In genomic region chr10:30106987-30107386, GRCh38 we compare ENCODE assay signal across 1 cellular context.
TF ChIP-seq lines count a peak whose summit lies in the region.

No MANE protein-coding gene starts in this region.

TF ChIP-seq in K562, 482 proteins besides CTCF, POLR2A, EP300 and RAD21 (continued from another document and continues in another):
- TF ChIP-seq, protein P1, sequence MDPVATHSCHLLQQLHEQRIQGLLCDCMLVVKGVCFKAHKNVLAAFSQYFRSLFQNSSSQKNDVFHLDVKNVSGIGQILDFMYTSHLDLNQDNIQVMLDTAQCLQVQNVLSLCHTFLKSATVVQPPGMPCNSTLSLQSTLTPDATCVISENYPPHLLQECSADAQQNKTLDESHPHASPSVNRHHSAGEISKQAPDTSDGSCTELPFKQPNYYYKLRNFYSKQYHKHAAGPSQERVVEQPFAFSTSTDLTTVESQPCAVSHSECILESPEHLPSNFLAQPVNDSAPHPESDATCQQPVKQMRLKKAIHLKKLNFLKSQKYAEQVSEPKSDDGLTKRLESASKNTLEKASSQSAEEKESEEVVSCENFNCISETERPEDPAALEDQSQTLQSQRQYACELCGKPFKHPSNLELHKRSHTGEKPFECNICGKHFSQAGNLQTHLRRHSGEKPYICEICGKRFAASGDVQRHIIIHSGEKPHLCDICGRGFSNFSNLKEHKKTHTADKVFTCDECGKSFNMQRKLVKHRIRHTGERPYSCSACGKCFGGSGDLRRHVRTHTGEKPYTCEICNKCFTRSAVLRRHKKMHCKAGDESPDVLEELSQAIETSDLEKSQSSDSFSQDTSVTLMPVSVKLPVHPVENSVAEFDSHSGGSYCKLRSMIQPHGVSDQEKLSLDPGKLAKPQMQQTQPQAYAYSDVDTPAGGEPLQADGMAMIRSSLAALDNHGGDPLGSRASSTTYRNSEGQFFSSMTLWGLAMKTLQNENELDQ (CRISPR knock-in tag; IDR thresholded peaks at IDR 0.05; ENCODE audit: borderline replicate concordance), result no peak
- TF ChIP-seq, protein P2, sequence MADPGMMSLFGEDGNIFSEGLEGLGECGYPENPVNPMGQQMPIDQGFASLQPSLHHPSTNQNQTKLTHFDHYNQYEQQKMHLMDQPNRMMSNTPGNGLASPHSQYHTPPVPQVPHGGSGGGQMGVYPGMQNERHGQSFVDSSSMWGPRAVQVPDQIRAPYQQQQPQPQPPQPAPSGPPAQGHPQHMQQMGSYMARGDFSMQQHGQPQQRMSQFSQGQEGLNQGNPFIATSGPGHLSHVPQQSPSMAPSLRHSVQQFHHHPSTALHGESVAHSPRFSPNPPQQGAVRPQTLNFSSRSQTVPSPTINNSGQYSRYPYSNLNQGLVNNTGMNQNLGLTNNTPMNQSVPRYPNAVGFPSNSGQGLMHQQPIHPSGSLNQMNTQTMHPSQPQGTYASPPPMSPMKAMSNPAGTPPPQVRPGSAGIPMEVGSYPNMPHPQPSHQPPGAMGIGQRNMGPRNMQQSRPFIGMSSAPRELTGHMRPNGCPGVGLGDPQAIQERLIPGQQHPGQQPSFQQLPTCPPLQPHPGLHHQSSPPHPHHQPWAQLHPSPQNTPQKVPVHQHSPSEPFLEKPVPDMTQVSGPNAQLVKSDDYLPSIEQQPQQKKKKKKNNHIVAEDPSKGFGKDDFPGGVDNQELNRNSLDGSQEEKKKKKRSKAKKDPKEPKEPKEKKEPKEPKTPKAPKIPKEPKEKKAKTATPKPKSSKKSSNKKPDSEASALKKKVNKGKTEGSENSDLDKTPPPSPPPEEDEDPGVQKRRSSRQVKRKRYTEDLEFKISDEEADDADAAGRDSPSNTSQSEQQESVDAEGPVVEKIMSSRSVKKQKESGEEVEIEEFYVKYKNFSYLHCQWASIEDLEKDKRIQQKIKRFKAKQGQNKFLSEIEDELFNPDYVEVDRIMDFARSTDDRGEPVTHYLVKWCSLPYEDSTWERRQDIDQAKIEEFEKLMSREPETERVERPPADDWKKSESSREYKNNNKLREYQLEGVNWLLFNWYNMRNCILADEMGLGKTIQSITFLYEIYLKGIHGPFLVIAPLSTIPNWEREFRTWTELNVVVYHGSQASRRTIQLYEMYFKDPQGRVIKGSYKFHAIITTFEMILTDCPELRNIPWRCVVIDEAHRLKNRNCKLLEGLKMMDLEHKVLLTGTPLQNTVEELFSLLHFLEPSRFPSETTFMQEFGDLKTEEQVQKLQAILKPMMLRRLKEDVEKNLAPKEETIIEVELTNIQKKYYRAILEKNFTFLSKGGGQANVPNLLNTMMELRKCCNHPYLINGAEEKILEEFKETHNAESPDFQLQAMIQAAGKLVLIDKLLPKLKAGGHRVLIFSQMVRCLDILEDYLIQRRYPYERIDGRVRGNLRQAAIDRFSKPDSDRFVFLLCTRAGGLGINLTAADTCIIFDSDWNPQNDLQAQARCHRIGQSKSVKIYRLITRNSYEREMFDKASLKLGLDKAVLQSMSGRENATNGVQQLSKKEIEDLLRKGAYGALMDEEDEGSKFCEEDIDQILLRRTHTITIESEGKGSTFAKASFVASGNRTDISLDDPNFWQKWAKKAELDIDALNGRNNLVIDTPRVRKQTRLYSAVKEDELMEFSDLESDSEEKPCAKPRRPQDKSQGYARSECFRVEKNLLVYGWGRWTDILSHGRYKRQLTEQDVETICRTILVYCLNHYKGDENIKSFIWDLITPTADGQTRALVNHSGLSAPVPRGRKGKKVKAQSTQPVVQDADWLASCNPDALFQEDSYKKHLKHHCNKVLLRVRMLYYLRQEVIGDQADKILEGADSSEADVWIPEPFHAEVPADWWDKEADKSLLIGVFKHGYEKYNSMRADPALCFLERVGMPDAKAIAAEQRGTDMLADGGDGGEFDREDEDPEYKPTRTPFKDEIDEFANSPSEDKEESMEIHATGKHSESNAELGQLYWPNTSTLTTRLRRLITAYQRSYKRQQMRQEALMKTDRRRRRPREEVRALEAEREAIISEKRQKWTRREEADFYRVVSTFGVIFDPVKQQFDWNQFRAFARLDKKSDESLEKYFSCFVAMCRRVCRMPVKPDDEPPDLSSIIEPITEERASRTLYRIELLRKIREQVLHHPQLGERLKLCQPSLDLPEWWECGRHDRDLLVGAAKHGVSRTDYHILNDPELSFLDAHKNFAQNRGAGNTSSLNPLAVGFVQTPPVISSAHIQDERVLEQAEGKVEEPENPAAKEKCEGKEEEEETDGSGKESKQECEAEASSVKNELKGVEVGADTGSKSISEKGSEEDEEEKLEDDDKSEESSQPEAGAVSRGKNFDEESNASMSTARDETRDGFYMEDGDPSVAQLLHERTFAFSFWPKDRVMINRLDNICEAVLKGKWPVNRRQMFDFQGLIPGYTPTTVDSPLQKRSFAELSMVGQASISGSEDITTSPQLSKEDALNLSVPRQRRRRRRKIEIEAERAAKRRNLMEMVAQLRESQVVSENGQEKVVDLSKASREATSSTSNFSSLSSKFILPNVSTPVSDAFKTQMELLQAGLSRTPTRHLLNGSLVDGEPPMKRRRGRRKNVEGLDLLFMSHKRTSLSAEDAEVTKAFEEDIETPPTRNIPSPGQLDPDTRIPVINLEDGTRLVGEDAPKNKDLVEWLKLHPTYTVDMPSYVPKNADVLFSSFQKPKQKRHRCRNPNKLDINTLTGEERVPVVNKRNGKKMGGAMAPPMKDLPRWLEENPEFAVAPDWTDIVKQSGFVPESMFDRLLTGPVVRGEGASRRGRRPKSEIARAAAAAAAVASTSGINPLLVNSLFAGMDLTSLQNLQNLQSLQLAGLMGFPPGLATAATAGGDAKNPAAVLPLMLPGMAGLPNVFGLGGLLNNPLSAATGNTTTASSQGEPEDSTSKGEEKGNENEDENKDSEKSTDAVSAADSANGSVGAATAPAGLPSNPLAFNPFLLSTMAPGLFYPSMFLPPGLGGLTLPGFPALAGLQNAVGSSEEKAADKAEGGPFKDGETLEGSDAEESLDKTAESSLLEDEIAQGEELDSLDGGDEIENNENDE (IDR thresholded peaks at IDR 0.05; ENCODE audit: low read depth, low read length), result no peak
- TF ChIP-seq MAFF (IDR thresholded peaks at IDR 0.05; ENCODE audit: low read length), result no peak
- TF ChIP-seq CREB1 (IDR thresholded peaks at IDR 0.05), result no peak
- TF ChIP-seq CREB1 (CRISPR knock-in tag; IDR thresholded peaks at IDR 0.05), result no peak
- TF ChIP-seq ZNF592 (IDR thresholded peaks at IDR 0.05), result no peak
- TF ChIP-seq ATF6 (CRISPR knock-in tag; IDR thresholded peaks at IDR 0.05), result no peak
- TF ChIP-seq, protein P3, sequence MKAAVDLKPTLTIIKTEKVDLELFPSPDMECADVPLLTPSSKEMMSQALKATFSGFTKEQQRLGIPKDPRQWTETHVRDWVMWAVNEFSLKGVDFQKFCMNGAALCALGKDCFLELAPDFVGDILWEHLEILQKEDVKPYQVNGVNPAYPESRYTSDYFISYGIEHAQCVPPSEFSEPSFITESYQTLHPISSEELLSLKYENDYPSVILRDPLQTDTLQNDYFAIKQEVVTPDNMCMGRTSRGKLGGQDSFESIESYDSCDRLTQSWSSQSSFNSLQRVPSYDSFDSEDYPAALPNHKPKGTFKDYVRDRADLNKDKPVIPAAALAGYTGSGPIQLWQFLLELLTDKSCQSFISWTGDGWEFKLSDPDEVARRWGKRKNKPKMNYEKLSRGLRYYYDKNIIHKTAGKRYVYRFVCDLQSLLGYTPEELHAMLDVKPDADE (conservative IDR thresholded peaks at IDR 0.05; ENCODE audit: control insufficient read depth, low read depth, low read length), result no peak
- no peak for TF ChIP-seq KLF1 (tag; IDR thresholded peaks at IDR 0.05)
- TF ChIP-seq ZBTB11 (CRISPR knock-in tag; IDR thresholded peaks at IDR 0.05), result no peak
- no peak for TF ChIP-seq ADNP (tag; IDR thresholded peaks at IDR 0.05)
- no peak for TF ChIP-seq ZNF408 (CRISPR knock-in tag; IDR thresholded peaks at IDR 0.05; ENCODE audit: low read depth)
- TF ChIP-seq ZNF583 (CRISPR knock-in tag; IDR thresholded peaks at IDR 0.05), result peak; percentile 90
- TF ChIP-seq MYC (IDR thresholded peaks at IDR 0.05; ENCODE audit: low read depth, low read length), result no peak
- TF ChIP-seq MYC (CRISPR knock-in tag; IDR thresholded peaks at IDR 0.05; ENCODE audit: borderline replicate concordance, low read depth), result no peak
- peak; percentile 92 for TF ChIP-seq HDAC8 (tag; IDR thresholded peaks at IDR 0.05)
- no peak for TF ChIP-seq ZNF740 (CRISPR knock-in tag; IDR thresholded peaks at IDR 0.05)
- peak in 1 of 2 experiments; percentile 73; a peak in 2 of 4 replicates for TF ChIP-seq ZNF740 (tag; IDR thresholded peaks at IDR 0.05)
- TF ChIP-seq CBX1 (IDR thresholded peaks at IDR 0.05; ENCODE audit: low read depth), result no peak
- no peak for TF ChIP-seq MTF1 (CRISPR knock-in tag; IDR thresholded peaks at IDR 0.05; ENCODE audit: borderline replicate concordance)
- TF ChIP-seq, protein P4, sequence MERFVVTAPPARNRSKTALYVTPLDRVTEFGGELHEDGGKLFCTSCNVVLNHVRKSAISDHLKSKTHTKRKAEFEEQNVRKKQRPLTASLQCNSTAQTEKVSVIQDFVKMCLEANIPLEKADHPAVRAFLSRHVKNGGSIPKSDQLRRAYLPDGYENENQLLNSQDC (CRISPR knock-in tag; IDR thresholded peaks at IDR 0.05), result no peak
- no peak for TF ChIP-seq NR0B1 (IDR thresholded peaks at IDR 0.05; ENCODE audit: partially characterized antibody)
- peak; percentile 46; the same call in 1 of the 2 replicates for TF ChIP-seq RAD51 (IDR thresholded peaks at IDR 0.05; ENCODE audit: borderline replicate concordance, low read depth)
- TF ChIP-seq EP400 (IDR thresholded peaks at IDR 0.05), result no peak
